2 cellular contexts compared by ENCODE assay signal in genomic region chr6:161264181-161264580, GRCh38.
TF ChIP-seq lines count a peak whose summit lies in the region.

No MANE protein-coding gene starts in this region.

TF ChIP-seq in GM23338, 12 proteins besides CTCF, POLR2A, EP300 and RAD21:
- no peak for TF ChIP-seq POLR2AphosphoS5 (IDR thresholded peaks at IDR 0.05; ENCODE audit: low read depth)
- no peak for TF ChIP-seq ZNF331 (CRISPR knock-in tag; IDR thresholded peaks at IDR 0.05; ENCODE audit: low read depth)
- no peak for TF ChIP-seq ZNF462 (CRISPR knock-in tag; IDR thresholded peaks at IDR 0.05)
- TF ChIP-seq ETS1 (IDR thresholded peaks at IDR 0.05) = no peak
- no peak for TF ChIP-seq EZH2 (IDR thresholded peaks at IDR 0.05; ENCODE audit: low read depth, unreplicated experiment)
- TF ChIP-seq JUNB (IDR thresholded peaks at IDR 0.05; ENCODE audit: unreplicated experiment) = no peak
- TF ChIP-seq NANOG (IDR thresholded peaks at IDR 0.05; ENCODE audit: borderline replicate concordance) = no peak
- TF ChIP-seq, protein P1, sequence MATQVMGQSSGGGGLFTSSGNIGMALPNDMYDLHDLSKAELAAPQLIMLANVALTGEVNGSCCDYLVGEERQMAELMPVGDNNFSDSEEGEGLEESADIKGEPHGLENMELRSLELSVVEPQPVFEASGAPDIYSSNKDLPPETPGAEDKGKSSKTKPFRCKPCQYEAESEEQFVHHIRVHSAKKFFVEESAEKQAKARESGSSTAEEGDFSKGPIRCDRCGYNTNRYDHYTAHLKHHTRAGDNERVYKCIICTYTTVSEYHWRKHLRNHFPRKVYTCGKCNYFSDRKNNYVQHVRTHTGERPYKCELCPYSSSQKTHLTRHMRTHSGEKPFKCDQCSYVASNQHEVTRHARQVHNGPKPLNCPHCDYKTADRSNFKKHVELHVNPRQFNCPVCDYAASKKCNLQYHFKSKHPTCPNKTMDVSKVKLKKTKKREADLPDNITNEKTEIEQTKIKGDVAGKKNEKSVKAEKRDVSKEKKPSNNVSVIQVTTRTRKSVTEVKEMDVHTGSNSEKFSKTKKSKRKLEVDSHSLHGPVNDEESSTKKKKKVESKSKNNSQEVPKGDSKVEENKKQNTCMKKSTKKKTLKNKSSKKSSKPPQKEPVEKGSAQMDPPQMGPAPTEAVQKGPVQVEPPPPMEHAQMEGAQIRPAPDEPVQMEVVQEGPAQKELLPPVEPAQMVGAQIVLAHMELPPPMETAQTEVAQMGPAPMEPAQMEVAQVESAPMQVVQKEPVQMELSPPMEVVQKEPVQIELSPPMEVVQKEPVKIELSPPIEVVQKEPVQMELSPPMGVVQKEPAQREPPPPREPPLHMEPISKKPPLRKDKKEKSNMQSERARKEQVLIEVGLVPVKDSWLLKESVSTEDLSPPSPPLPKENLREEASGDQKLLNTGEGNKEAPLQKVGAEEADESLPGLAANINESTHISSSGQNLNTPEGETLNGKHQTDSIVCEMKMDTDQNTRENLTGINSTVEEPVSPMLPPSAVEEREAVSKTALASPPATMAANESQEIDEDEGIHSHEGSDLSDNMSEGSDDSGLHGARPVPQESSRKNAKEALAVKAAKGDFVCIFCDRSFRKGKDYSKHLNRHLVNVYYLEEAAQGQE (IDR thresholded peaks at IDR 0.05; ENCODE audit: unreplicated experiment) = no peak

TF ChIP-seq in H1, 55 proteins besides CTCF, POLR2A, EP300 and RAD21:
- TF ChIP-seq CHD1 (IDR thresholded peaks at IDR 0.05; ENCODE audit: low read depth, low read length) (no peak), CHD2 (IDR thresholded peaks at IDR 0.05; ENCODE audit: low read length) (no peak), EGR1 (IDR thresholded peaks at IDR 0.05; ENCODE audit: borderline replicate concordance, low read depth, low read length) (no peak), YY1 (IDR thresholded peaks at IDR 0.05; ENCODE audit: low read depth, low read length) (no peak)
